In the genomic region with DNA sequence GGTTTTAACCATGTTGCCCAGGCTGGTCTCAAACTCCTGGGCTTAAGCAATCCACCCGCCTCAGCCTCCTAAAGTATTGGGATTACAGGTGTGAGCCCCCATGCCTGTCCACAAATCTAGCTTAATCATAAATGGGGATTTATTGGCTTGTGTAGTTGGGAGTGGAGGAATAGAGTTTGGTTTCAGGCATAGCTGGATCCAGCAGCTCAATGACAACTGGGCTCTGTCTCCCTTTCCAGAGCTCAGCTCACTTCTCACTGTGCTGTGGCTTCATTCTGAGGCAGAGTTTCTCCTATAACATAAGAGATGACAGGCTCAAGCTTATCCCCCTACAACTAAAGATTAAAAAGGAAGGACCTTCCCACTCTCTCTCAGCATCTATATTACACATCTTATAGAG, we compare ENCODE assay signal across 25 cellular contexts.
"Had no signal": no experiment of that assay in that cellular context is flagged by ENCODE, and none has a peak within 500 bp of the region (broad histone marks: within the 10 kb centered on the region; RNA-seq: fewer than 3 reads in every experiment).

No MANE protein-coding gene starts in this region.

- H3K36me3 ChIP-seq: stomach, suprapubic skin, thoracic aorta, thyroid gland, tibial artery, tibial nerve, transverse colon, upper lobe of left lung, upper lobe of right lung, uterus, vagina had no signal

- DNase-seq: stimulated activated CD4-positive, alpha-beta T cell treated with anti-CD3 and anti-CD28 coated beads, Interleukin-2, amount 100 ng/mL, for 48 hours; stimulated activated CD4-positive, alpha-beta T cell treated with anti-CD3 and anti-CD28 coated beads, Interleukin-4, amount 100 ng/mL, for 1 hour; stimulated activated CD4-positive, alpha-beta T cell treated with anti-CD3 and anti-CD28 coated beads, Interleukin-4, amount 100 ng/mL, for 24 hours; stimulated activated CD4-positive, alpha-beta T cell treated with anti-CD3 and anti-CD28 coated beads, Interleukin-4, amount 100 ng/mL, for 4 hours; stimulated activated CD8-positive, alpha-beta memory T cell treated with anti-CD3 and anti-CD28 coated beads, Interleukin-4, amount 100 ng/mL, for 48 hours; stimulated activated naive B cell treated with anti-CD40 and anti-IgM and Interleukin-4, amounts not matched to agents 10 μg/mL and 1 μg/mL and 100 μg/mL, for 72 hours; stimulated activated naive CD4-positive, alpha-beta T cell; stimulated activated naive CD4-positive, alpha-beta T cell treated with Interleukin-2 at 50 U/mL for 16 hours; stimulated activated naive CD8-positive, alpha-beta T cell treated with anti-CD3 and anti-CD28 coated beads, Interleukin-15, amount 100 ng/mL, for 72 hours; stimulated activated naive CD8-positive, alpha-beta T cell treated with anti-CD3 and anti-CD28 coated beads, Interleukin-15, Interleukin-2, amounts not matched to agents 100 U/mL and 50 U/mL, for 24 hours; stomach; substantia nigra; testis; thyroid gland; tibial artery; transverse colon; upper lobe of left lung; upper lobe of right lung; uterus had no signal

- H3K9me3 ChIP-seq: testis, thyroid gland, transverse colon, uterus had no signal

- H3K27ac ChIP-seq: stomach, suprapubic skin, testis, thoracic aorta, thyroid gland, tibial artery, tibial nerve, transverse colon, upper lobe of left lung, upper lobe of right lung, uterus, vagina had no signal

- H3K4me1 ChIP-seq: suprapubic skin, testis, tibial nerve, transverse colon, upper lobe of left lung, upper lobe of right lung, uterus, vagina had no signal

- H3K27me3 ChIP-seq: stomach, suprapubic skin, testis, thyroid gland, tibial artery, tibial nerve, transverse colon, upper lobe of left lung, upper lobe of right lung, uterus, vagina had no signal

- H3K4me3 ChIP-seq: stomach, suprapubic skin, testis, thoracic aorta, thyroid gland, tibial artery, tibial nerve, transverse colon, upper lobe of left lung, upper lobe of right lung, uterus, vagina had no signal

- ATAC-seq: stimulated activated effector memory CD8-positive, alpha-beta T cell treated with anti-CD3 and anti-CD28 coated beads, Interleukin-12 subunit alpha, Interleukin-12 subunit beta, amount 100 ng/mL, for 72 hours; stimulated activated memory B cell treated with anti-CD40 and anti-IgM and Interleukin-4, amounts not matched to agents 10 μg/mL and 1 μg/mL and 100 μg/mL, for 72 hours; stimulated activated naive B cell treated with anti-CD40 and anti-IgM and Interleukin-4, amounts not matched to agents 10 μg/mL and 1 μg/mL and 100 μg/mL, for 72 hours; stimulated activated naive CD8-positive, alpha-beta T cell treated with anti-CD3 and anti-CD28 coated beads, Interleukin-15, amount 100 ng/mL, for 72 hours; stimulated activated naive CD8-positive, alpha-beta T cell treated with anti-CD3 and anti-CD28 coated beads, Interleukin-15, Interleukin-2, amounts not matched to agents 100 U/mL and 50 U/mL, for 24 hours; upper lobe of right lung had no signal
